ENCODE assay signal across 1 cellular context in genomic region chr2:189155795-189156194, GRCh38.
TF ChIP-seq lines count a peak whose summit lies in the region.

No MANE protein-coding gene starts in this region.

TF ChIP-seq in SK-N-SH, 30 proteins besides CTCF, POLR2A, EP300 and RAD21 (continued from another document):
- TF ChIP-seq REST (IDR thresholded peaks at IDR 0.05; ENCODE audit: low read depth, low read length) (no peak), NFIC (IDR thresholded peaks at IDR 0.05; ENCODE audit: borderline replicate concordance) (0 out of 2 replicates have a peak, but pooled peaks have one; percentile 12), CHD2 (IDR thresholded peaks at IDR 0.05; ENCODE audit: low read length, partially characterized antibody) (no peak), MEF2A (IDR thresholded peaks at IDR 0.05; ENCODE audit: borderline replicate concordance, low read depth) (peak; percentile 56; the same call in 1 of the 2 replicates), FOSL2 (IDR thresholded peaks at IDR 0.05; ENCODE audit: borderline replicate concordance, low read depth) (0 out of 2 replicates have a peak, but pooled peaks have one; percentile 4), RCOR1 (IDR thresholded peaks at IDR 0.05; ENCODE audit: low read length) (no peak)
